In the genomic region with DNA sequence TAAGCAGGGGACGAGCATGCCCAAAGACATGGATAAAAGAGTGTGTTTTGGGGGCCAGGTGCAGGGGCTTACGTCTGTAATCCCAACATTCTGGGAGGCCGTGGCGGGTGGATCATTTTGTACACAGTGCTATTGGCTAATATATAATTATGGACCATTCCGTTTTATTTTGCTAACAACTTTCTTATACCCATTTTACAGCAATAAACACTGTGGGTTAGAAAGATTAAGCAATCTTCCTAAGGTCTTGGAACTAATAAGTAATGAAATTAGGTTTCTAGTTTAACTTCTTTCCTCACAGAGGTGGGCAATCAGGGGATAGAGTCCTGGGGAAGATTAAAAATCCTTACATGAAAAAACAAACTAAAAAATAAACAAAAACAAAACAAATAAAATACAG, we compare ENCODE assay signal across 1 cellular context.
TF ChIP-seq lines count a peak whose summit lies in the region.

No MANE protein-coding gene starts in this region.

TF ChIP-seq in GM12878, 131 proteins besides CTCF, POLR2A, EP300 and RAD21:
- no peak for TF ChIP-seq CEBPB (IDR thresholded peaks at IDR 0.05; ENCODE audit: borderline replicate concordance in 1 of 2, low read depth in 2 of 2, low read length in 2 of 2)
- no peak for TF ChIP-seq SIN3A (IDR thresholded peaks at IDR 0.05; ENCODE audit: low read depth, low read length)
- TF ChIP-seq, protein P1, sequence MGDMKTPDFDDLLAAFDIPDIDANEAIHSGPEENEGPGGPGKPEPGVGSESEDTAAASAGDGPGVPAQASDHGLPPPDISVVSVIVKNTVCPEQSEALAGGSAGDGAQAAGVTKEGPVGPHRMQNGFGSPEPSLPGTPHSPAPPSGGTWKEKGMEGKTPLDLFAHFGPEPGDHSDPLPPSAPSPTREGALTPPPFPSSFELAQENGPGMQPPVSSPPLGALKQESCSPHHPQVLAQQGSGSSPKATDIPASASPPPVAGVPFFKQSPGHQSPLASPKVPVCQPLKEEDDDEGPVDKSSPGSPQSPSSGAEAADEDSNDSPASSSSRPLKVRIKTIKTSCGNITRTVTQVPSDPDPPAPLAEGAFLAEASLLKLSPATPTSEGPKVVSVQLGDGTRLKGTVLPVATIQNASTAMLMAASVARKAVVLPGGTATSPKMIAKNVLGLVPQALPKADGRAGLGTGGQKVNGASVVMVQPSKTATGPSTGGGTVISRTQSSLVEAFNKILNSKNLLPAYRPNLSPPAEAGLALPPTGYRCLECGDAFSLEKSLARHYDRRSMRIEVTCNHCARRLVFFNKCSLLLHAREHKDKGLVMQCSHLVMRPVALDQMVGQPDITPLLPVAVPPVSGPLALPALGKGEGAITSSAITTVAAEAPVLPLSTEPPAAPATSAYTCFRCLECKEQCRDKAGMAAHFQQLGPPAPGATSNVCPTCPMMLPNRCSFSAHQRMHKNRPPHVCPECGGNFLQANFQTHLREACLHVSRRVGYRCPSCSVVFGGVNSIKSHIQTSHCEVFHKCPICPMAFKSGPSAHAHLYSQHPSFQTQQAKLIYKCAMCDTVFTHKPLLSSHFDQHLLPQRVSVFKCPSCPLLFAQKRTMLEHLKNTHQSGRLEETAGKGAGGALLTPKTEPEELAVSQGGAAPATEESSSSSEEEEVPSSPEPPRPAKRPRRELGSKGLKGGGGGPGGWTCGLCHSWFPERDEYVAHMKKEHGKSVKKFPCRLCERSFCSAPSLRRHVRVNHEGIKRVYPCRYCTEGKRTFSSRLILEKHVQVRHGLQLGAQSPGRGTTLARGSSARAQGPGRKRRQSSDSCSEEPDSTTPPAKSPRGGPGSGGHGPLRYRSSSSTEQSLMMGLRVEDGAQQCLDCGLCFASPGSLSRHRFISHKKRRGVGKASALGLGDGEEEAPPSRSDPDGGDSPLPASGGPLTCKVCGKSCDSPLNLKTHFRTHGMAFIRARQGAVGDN (IDR thresholded peaks at IDR 0.05), result no peak
